8 cellular contexts compared by ENCODE assay signal in the genomic region with DNA sequence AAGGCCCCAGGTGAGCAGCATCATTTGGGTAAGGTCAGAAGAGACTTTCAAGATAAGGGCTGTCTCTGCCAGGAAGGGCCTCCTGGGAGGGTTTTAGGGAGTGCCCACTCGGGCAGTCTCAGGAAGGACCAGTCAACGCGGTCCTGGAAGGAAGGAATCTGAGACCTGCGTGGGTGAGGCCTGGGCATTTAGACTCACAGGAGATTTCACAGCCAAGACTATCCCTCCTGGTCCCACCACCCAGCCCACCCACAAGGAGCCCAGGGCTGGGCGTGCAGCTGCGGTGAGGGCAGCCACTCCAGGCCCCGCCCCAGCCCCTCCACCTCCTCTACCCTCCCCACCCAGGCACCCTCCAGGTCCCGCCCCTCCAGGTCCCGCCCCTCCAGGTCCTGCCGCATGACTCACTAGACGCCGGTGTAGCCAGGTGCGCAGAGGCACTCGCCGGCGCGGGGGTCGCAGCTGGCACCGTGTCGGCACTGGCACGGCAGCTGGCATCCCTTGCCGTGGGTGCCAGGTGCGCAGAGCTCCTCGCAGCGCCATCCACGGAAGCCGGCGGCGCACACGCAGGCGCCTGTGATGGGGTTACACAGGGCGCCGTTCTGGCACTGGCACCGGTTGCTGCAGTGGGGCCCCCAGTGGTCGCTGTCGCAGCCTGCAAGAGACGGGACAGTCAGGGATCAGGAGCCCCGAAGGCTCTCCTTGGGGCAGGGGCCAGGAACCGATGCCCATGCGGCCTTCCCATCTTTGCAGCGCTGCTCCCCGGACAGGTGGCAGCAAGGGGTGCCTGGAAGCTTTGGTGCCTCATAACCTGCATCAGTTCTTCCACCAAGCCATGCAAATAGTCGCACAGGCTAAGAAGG.
DNase-seq lines count a peak whose midpoint lies in the region; ATAC-seq and TF ChIP-seq lines count a peak whose summit lies in the region.

No MANE protein-coding gene starts in this region.

- DNase-seq in DMS153 (lab: John Stamatoyannopoulos, UW) (peak; percentile 10), DMS153 treated with DMSO at 0.1 percent for 48 hours (lab: John Stamatoyannopoulos, UW; ENCODE audit: unreplicated experiment) (no peak), osteocyte (ENCODE audit: extremely low spot score, unreplicated experiment) (no peak), ureter (ENCODE audit: low spot score) (peak; percentile 52)
- DNase-seq in activated CD4-positive, alpha-beta T cell treated with anti-CD3 and anti-CD28 coated beads, Interleukin-2, amount 10 ng/mL, durations not matched to agents 7 days and 5 days: peak; percentile 64
- DNase-seq in effector memory CD4-positive, alpha-beta T cell: peak; percentile 9 to 29 (median 11)

- POLR2A ChIA-PET in activated CD4-positive, alpha-beta T cell treated with anti-CD3 and anti-CD28 coated beads, Interleukin-2, amount 10 ng/mL, durations not matched to agents 7 days and 5 days (lab: Charles Lee): no interaction called here

- peak overlapping the region; percentile 57 for H3K4me3 Mint-ChIP-seq in activated CD4-positive, alpha-beta T cell treated with anti-CD3 and anti-CD28 coated beads, Interleukin-2, amount 10 ng/mL, durations not matched to agents 7 days and 5 days
- no peak overlapping the region for H3K4me3 Mint-ChIP-seq in osteocyte (ENCODE audit: unreplicated experiment)

- no peak overlapping the region for H3K27ac Mint-ChIP-seq in activated CD4-positive, alpha-beta T cell treated with anti-CD3 and anti-CD28 coated beads, Interleukin-2, amount 10 ng/mL, durations not matched to agents 7 days and 5 days
- no peak overlapping the region for H3K27ac Mint-ChIP-seq in osteocyte (ENCODE audit: unreplicated experiment)

- H4K20me1 ChIP-seq in KMS-11 (ENCODE audit: insufficient read depth): no peaks in the 10 kb centered on the region

- TF ChIP-seq CTCF in KMS-11 (conservative IDR thresholded peaks at IDR 0.05; ENCODE audit: low read depth, low read length) (no peak), osteocyte (IDR thresholded peaks at IDR 0.05) (peak; percentile 13)

- no peaks in the 10 kb centered on the region for H3K9me3 Mint-ChIP-seq in activated CD4-positive, alpha-beta T cell treated with anti-CD3 and anti-CD28 coated beads, Interleukin-2, amount 10 ng/mL, durations not matched to agents 7 days and 5 days
- H3K9me3 Mint-ChIP-seq in osteocyte (ENCODE audit: unreplicated experiment): no peaks in the 10 kb centered on the region

- no peak for ATAC-seq in GM21737 (IDR thresholded peaks at IDR 0.05; ENCODE audit: unreplicated experiment)

- H3K9ac ChIP-seq in KMS-11: no peak overlapping the region

- H3K9me3 ChIP-seq in effector memory CD4-positive, alpha-beta T cell (ENCODE audit: control insufficient read depth, low read length): no peaks in the 10 kb centered on the region

- peaks cover 45% of the 10 kb centered on the region for H3K27me3 Mint-ChIP-seq in activated CD4-positive, alpha-beta T cell treated with anti-CD3 and anti-CD28 coated beads, Interleukin-2, amount 10 ng/mL, durations not matched to agents 7 days and 5 days
- peaks cover 65% of the 10 kb centered on the region for H3K27me3 Mint-ChIP-seq in osteocyte (ENCODE audit: unreplicated experiment)

- H3K27me3 ChIP-seq in KMS-11 (ENCODE audit: insufficient read depth, low read depth): no peaks in the 10 kb centered on the region
- peaks cover 7% of the 10 kb centered on the region for H3K27me3 ChIP-seq in effector memory CD4-positive, alpha-beta T cell (replicated peaks; ENCODE audit: control insufficient read depth, insufficient read depth, low read length, poor library complexity, severe bottlenecking)

- H3K36me3 Mint-ChIP-seq in activated CD4-positive, alpha-beta T cell treated with anti-CD3 and anti-CD28 coated beads, Interleukin-2, amount 10 ng/mL, durations not matched to agents 7 days and 5 days (ENCODE audit: low read depth): no peaks in the 10 kb centered on the region
- no peaks in the 10 kb centered on the region for H3K36me3 Mint-ChIP-seq in osteocyte (ENCODE audit: unreplicated experiment)

- H2AFZ ChIP-seq in KMS-11 (ENCODE audit: low read depth): 0 out of 2 replicates have a peak overlapping the region, but pooled peaks have one; percentile 30

- H3K27ac ChIP-seq in KMS-11: no peak overlapping the region
- H3K27ac ChIP-seq in effector memory CD4-positive, alpha-beta T cell (ENCODE audit: insufficient read depth, low read length, poor library complexity, severe bottlenecking): no peak overlapping the region

- 0 out of 2 replicates have a peak overlapping the region, but pooled peaks have one; percentile 13 for H3K4me2 ChIP-seq in KMS-11

- H3K4me1 ChIP-seq in KMS-11 (ENCODE audit: low read depth, poor library complexity, severe bottlenecking): no peaks in the 10 kb centered on the region
- peaks cover 3% of the 10 kb centered on the region for H3K4me1 ChIP-seq in effector memory CD4-positive, alpha-beta T cell (ENCODE audit: control insufficient read depth, insufficient read depth, low read length, poor library complexity, severe bottlenecking)

- CTCF ChIA-PET in activated CD4-positive, alpha-beta T cell treated with anti-CD3 and anti-CD28 coated beads, Interleukin-2, amount 10 ng/mL, durations not matched to agents 7 days and 5 days (lab: Charles Lee): interaction anchor here (0.6 kb wide), 1 partner anchor 601 kb away, joined by 5 read pairs; no protein-coding TSS in a partner anchor

- H3K4me3 ChIP-seq in KMS-11 (IDR thresholded peaks at IDR 0.05; ENCODE audit: insufficient read depth, low read depth, low read length): no peak overlapping the region
- H3K4me3 ChIP-seq in effector memory CD4-positive, alpha-beta T cell (ENCODE audit: insufficient read depth, low read depth, low read length, poor library complexity, severe bottlenecking): peak overlapping the region; percentile 53

- H3K79me2 ChIP-seq in KMS-11 (ENCODE audit: insufficient read depth, low read depth): no peaks in the 10 kb centered on the region

- peaks cover 15% of the 10 kb centered on the region for H3K4me1 Mint-ChIP-seq in activated CD4-positive, alpha-beta T cell treated with anti-CD3 and anti-CD28 coated beads, Interleukin-2, amount 10 ng/mL, durations not matched to agents 7 days and 5 days
- H3K4me1 Mint-ChIP-seq in osteocyte (ENCODE audit: unreplicated experiment): peaks cover 4% of the 10 kb centered on the region

- no peaks in the 10 kb centered on the region for H3K36me3 ChIP-seq in KMS-11 (ENCODE audit: insufficient read depth)
- no peaks in the 10 kb centered on the region for H3K36me3 ChIP-seq in effector memory CD4-positive, alpha-beta T cell (ENCODE audit: control insufficient read depth, insufficient read depth, low read length)

Comparison
In these comparisons a context has a peak if more than half of its experiments do, and no peak if none do; other contexts are left out.
1. DNase-seq: peak in DMS153 (single experiment), activated CD4-positive, alpha-beta T cell treated with anti-CD3 and anti-CD28 coated beads, Interleukin-2, amount 10 ng/mL, durations not matched to agents 7 days and 5 days (single experiment), effector memory CD4-positive, alpha-beta T cell (3 of 3) and ureter (single experiment); none in DMS153 treated with DMSO at 0.1 percent for 48 hours (single experiment) and osteocyte (single experiment).